ENCODE assay signal across 9 cellular contexts in the genomic region with DNA sequence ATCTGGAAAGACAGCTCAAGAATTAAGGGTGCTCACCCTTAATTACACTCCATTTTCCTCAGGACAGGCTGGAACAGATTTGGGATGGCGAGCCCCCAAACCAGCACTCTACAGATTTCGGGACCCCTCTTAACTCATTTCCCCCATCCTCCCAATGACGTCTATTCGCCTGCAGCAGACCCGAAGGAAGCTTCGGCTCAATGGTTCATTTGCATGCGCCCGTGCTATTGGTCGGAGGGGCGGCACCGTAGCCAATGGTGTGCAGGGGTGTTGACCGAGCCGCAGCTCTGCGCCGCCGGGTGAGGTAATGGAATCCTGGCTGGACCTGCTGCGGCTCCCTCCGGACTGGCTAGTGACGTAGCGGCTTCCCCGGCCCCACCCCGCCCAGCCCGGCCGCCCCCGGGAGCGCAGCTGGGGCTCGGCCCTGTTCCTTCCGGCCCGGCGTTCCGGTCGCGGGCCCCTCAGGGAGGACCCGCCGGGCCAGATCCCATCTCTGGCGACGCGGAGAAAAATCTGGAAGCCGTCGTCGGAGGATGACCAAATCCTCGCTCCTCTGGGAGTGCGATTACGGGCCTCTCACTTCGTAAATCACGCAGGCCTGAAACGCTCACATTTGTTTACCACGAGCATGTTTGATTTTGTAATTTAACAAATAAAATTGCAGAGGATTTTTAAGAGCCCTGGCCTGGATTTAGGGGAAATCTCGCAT. TPM values are rescaled to one million over a fixed set of nuclear protein-coding genes. Genes with fewer than 3 reads are reported as not detected.
DNase-seq lines count a peak whose midpoint lies in the region; ATAC-seq and TF ChIP-seq lines count a peak whose summit lies in the region.
"Had no signal": no experiment of that assay in that cellular context is flagged by ENCODE, and none has a peak within 500 bp of the region (broad histone marks: within the 10 kb centered on the region; RNA-seq: fewer than 3 reads in every experiment).

No MANE protein-coding gene starts in this region.

- peak; percentile 96 for DNase-seq in AG10803 (ENCODE audit: low read depth)
- DNase-seq in NCI-H446 (lab: John Stamatoyannopoulos, UW): peak; percentile 89 to 96
- DNase-seq in cerebellar cortex (ENCODE audit: low spot score): peak; percentile 98
- peak; percentile 86 for DNase-seq in kidney epithelial cell (ENCODE audit: low read depth)
- DNase-seq in stimulated activated CD4-positive, alpha-beta T cell treated with anti-CD3 and anti-CD28 coated beads, Interleukin-15, amount 100 ng/mL, for 24 hours: peak; percentile 95

- no peak for TF ChIP-seq CTCF in AG10803 (conservative IDR thresholded peaks at IDR 0.05; ENCODE audit: low read length)
- no peak for TF ChIP-seq CTCF in kidney epithelial cell (IDR thresholded peaks at IDR 0.05; ENCODE audit: insufficient read depth, low read length, poor library complexity, severe bottlenecking)

- ATAC-seq in GM19035 (IDR thresholded peaks at IDR 0.05; ENCODE audit: unreplicated experiment) (peak; percentile 83), HG03342 (IDR thresholded peaks at IDR 0.05; ENCODE audit: unreplicated experiment) (peak; percentile 89)
- peak; percentile 93 to 96 for ATAC-seq in activated CD4-positive, CD25-positive, alpha-beta regulatory T cell treated with anti-CD3 and anti-CD28 coated beads, Interleukin-2, amount 50 U/mL, for 24 hours

- peak overlapping the region; percentile 54 for H3K4me3 ChIP-seq in AG10803 (ENCODE audit: low read length)
- peak overlapping the region; percentile 32 for H3K4me3 ChIP-seq in kidney epithelial cell (ENCODE audit: low read depth, low read length)

- no peaks in the 10 kb centered on the region for H3K36me3 ChIP-seq in kidney epithelial cell (ENCODE audit: control insufficient read depth, insufficient read depth, low read length)

- H3K27me3 ChIP-seq in kidney epithelial cell (ENCODE audit: control insufficient read depth, insufficient read depth, low read length): peaks cover 5% of the 10 kb centered on the region

RNA-seq across cellular contexts. Expression of a gene that starts 18.3 kb away (rescaled TPM):
- total RNA-seq in kidney epithelial cell: 9.2 and 11.2 TPM in 2 replicates

RNA-seq across cellular contexts. Expression of a gene that starts 26.2 kb away (rescaled TPM):
- 3.4 and 5.1 TPM in 2 replicates for total RNA-seq in kidney epithelial cell

RNA-seq across cellular contexts. Expression of a gene that starts 36.8 kb away (rescaled TPM):
- total RNA-seq in kidney epithelial cell: 77.8 and 83.1 TPM in 2 replicates

RNA-seq across cellular contexts. Expression of a gene that starts 46.6 kb away (rescaled TPM):
- 0.34 TPM in 1 of 2 replicates, not detected in the other for total RNA-seq in kidney epithelial cell
- total RNA-seq: T-helper 2 cell treated with Interferon-gamma antibody and Interleukin-4, amounts not matched to agents 100 ng/mL and 5 ng/mL, for 36 hours had no signal

Comparison
In these comparisons a context has a peak if more than half of its experiments do, and no peak if none do; other contexts are left out.
1. Peak in every context shown above with its lines: DNase-seq, ATAC-seq and H3K4me3 ChIP-seq.